ENCODE assay signal across 20 cellular contexts in the genomic region with DNA sequence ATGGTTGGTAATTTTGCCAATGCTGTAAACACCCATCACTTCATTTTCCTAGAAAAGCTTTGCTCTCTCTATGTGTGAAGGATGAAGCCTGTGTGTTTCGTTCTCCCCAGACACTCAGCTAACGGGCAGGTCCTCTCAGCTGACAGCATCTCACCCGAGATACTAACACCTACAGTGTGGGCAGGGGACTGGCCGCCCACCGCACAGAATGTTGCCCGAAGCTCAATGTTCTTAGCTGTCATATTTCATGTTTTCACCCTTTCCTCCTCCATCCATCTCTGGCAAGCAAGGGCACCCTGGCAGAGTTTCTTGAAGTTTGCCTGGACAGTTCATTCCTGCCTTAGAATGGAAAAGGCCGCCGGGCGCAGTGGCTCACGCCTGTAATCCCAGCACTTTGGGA.
"Had no signal": no experiment of that assay in that cellular context is flagged by ENCODE, and none has a peak within 500 bp of the region (broad histone marks: within the 10 kb centered on the region; RNA-seq: fewer than 3 reads in every experiment).

No MANE protein-coding gene starts in this region.

- H3K4me3 Mint-ChIP-seq: memory B cell; natural killer cell treated with Interleukin-12 subunit alpha and Interleukin-12 subunit beta and Interleukin-15 and Interleukin-18, amount 100 ng/mL, for 72 hours had no signal

- H3K4me1 ChIP-seq: left ventricle myocardium inferior, lower lobe of right lung, right atrium auricular region had no signal

- H3K4me1 Mint-ChIP-seq: memory B cell had no signal

- FAIRE-seq: endometrium, kidney, small intestine, urothelium cell line had no signal

- H3K4me2 ChIP-seq: hepatocyte had no signal

- H2AFZ ChIP-seq: hepatocyte had no signal

- H3K9me3 Mint-ChIP-seq: memory B cell; natural killer cell treated with Interleukin-12 subunit alpha and Interleukin-12 subunit beta and Interleukin-15 and Interleukin-18, amount 100 ng/mL, for 72 hours; type B pancreatic cell had no signal

- H3K36me3 ChIP-seq: left ventricle myocardium inferior, lower lobe of right lung, right atrium auricular region, stomach, thoracic aorta had no signal

- H3K79me2 ChIP-seq: hepatocyte had no signal

- ATAC-seq: esophagus mucosa; left cardiac atrium; lower lobe of right lung; natural killer cell treated with Interleukin-12 subunit alpha and Interleukin-12 subunit beta and Interleukin-15 and Interleukin-18, amount 100 ng/mL, for 72 hours had no signal

- H3K27ac ChIP-seq: hepatocyte, left ventricle myocardium inferior, lower lobe of right lung, right atrium auricular region, thoracic aorta had no signal

- DNase-seq: effector memory CD4-positive, alpha-beta T cell; kidney; left cardiac atrium; left ventricle myocardium inferior; lower lobe of right lung; midbrain; small intestine; stimulated activated CD4-positive, alpha-beta T cell treated with anti-CD3 and anti-CD28 coated beads, Interleukin-12 subunit alpha, Interleukin-12 subunit beta, amount 100 ng/mL, for 4 hours; stimulated activated naive CD4-positive, alpha-beta T cell; stomach; substantia nigra had no signal

- H3K27me3 Mint-ChIP-seq: natural killer cell treated with Interleukin-12 subunit alpha and Interleukin-12 subunit beta and Interleukin-15 and Interleukin-18, amount 100 ng/mL, for 72 hours; type B pancreatic cell had no signal

- H3K9me3 ChIP-seq: left ventricle myocardium inferior, lower lobe of right lung, right atrium auricular region, stomach, thoracic aorta had no signal

- H3K36me3 Mint-ChIP-seq: memory B cell; natural killer cell treated with Interleukin-12 subunit alpha and Interleukin-12 subunit beta and Interleukin-15 and Interleukin-18, amount 100 ng/mL, for 72 hours; type B pancreatic cell had no signal

- H3K27me3 ChIP-seq: hepatocyte, right atrium auricular region, stomach had no signal

- H3K27ac Mint-ChIP-seq: memory B cell; natural killer cell treated with Interleukin-12 subunit alpha and Interleukin-12 subunit beta and Interleukin-15 and Interleukin-18, amount 100 ng/mL, for 72 hours had no signal

- H3K4me3 ChIP-seq: hepatocyte, left ventricle myocardium inferior, lower lobe of right lung, right atrium auricular region, stomach, thoracic aorta had no signal
